10 cellular contexts compared by ENCODE assay signal in the genomic region with DNA sequence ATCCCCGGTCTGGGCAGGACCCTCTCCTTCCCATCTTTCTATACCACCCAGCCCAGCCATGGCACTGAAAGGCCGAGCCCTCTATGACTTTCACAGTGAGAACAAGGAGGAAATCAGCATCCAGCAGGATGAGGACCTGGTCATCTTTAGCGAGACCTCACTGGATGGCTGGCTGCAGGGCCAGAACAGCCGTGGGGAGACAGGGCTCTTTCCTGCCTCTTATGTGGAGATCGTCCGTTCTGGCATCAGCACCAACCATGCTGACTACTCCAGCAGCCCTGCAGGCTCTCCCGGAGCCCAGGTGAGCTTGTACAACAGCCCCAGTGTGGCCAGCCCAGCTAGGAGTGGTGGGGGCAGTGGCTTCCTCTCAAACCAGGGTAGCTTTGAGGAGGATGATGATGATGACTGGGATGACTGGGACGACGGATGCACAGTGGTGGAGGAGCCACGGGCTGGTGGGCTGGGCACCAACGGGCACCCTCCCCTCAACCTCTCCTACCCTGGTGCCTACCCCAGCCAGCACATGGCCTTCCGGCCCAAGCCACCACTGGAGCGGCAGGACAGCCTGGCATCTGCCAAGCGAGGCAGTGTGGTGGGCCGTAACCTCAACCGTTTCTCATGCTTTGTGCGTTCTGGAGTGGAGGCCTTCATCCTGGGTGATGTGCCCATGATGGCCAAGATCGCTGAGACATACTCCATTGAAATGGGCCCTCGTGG. TPM values are rescaled to one million over a fixed set of nuclear protein-coding genes. Genes with fewer than 3 reads are reported as not detected.
DNase-seq lines count a peak whose midpoint lies in the region; ATAC-seq and TF ChIP-seq lines count a peak whose summit lies in the region.
"Had no signal": no experiment of that assay in that cellular context is flagged by ENCODE, and none has a peak within 500 bp of the region (broad histone marks: within the 10 kb centered on the region; RNA-seq: fewer than 3 reads in every experiment).

No MANE protein-coding gene starts in this region.

- H3K27me3 Mint-ChIP-seq in stimulated activated naive CD8-positive, alpha-beta T cell treated with anti-CD3 and anti-CD28 coated beads, Interleukin-15, Interleukin-2, amounts not matched to agents 100 ng/mL and 50 ng/mL, for 24 hours: peaks cover 9% of the 10 kb centered on the region
- no peaks in the 10 kb centered on the region for H3K27me3 Mint-ChIP-seq in stimulated activated naive CD8-positive, alpha-beta T cell treated with anti-CD3 and anti-CD28 coated beads, Interleukin-15, amount 100 ng/mL, for 72 hours

- intact Hi-C loops in dorsolateral prefrontal cortex (cut with DNase I): loop anchor here (5.0 to 10.0 kb wide), 3 partner anchors 33 to 624 kb away; a partner anchor contains a TSS
- intact Hi-C loops in aorta (cut with DNase I): no loop called here

- H3K4me1 Mint-ChIP-seq in stimulated activated naive CD8-positive, alpha-beta T cell treated with anti-CD3 and anti-CD28 coated beads, Interleukin-15, Interleukin-2, amounts not matched to agents 100 ng/mL and 50 ng/mL, for 24 hours (ENCODE audit: low read depth): peaks cover 35% of the 10 kb centered on the region
- peaks cover 60% of the 10 kb centered on the region for H3K4me1 Mint-ChIP-seq in stimulated activated naive CD8-positive, alpha-beta T cell treated with anti-CD3 and anti-CD28 coated beads, Interleukin-15, amount 100 ng/mL, for 72 hours

- no peaks in the 10 kb centered on the region for H3K9me3 Mint-ChIP-seq in stimulated activated naive CD8-positive, alpha-beta T cell treated with anti-CD3 and anti-CD28 coated beads, Interleukin-15, Interleukin-2, amounts not matched to agents 100 ng/mL and 50 ng/mL, for 24 hours
- H3K9me3 Mint-ChIP-seq in stimulated activated naive CD8-positive, alpha-beta T cell treated with anti-CD3 and anti-CD28 coated beads, Interleukin-15, amount 100 ng/mL, for 72 hours: no peaks in the 10 kb centered on the region
- H3K9me3 Mint-ChIP-seq: activated B cell treated with CpG ODN at 0.5 μM for 24 hours had no signal

- WGBS in aorta, 2 donors: 52 to 53% methylated on average over 19 of the region's 19 CpGs

- H3K27me3 ChIP-seq in dorsolateral prefrontal cortex: no peaks in the 10 kb centered on the region
- no peaks in the 10 kb centered on the region for H3K27me3 ChIP-seq in muscle layer of duodenum (ENCODE audit: low read depth, low read length)
- H3K27me3 ChIP-seq in aorta (ENCODE audit: control insufficient read depth in 1 of 2, insufficient read depth in 2 of 2, low read length in 1 of 2): no peaks in the 10 kb centered on the region

- no peak overlapping the region for H3K27ac Mint-ChIP-seq in stimulated activated naive CD8-positive, alpha-beta T cell treated with anti-CD3 and anti-CD28 coated beads, Interleukin-15, Interleukin-2, amounts not matched to agents 100 ng/mL and 50 ng/mL, for 24 hours
- no peak overlapping the region for H3K27ac Mint-ChIP-seq in stimulated activated naive CD8-positive, alpha-beta T cell treated with anti-CD3 and anti-CD28 coated beads, Interleukin-15, amount 100 ng/mL, for 72 hours
- H3K27ac Mint-ChIP-seq: activated B cell treated with CpG ODN at 0.5 μM for 24 hours had no signal

- peak overlapping the region in 40 of 59 donors; percentile 63 to 94 (median 87) for H3K27ac ChIP-seq in dorsolateral prefrontal cortex
- peak overlapping the region; percentile 93 for H3K27ac ChIP-seq in muscle layer of duodenum (ENCODE audit: low read length)
- peak overlapping the region in 1 of 2 donors; percentile 97 for H3K27ac ChIP-seq in aorta (ENCODE audit: low read depth in 1 of 2, low read length in 2 of 2)

- no peak for DNase-seq in stimulated activated naive CD8-positive, alpha-beta T cell treated with anti-CD3 and anti-CD28 coated beads, Interleukin-15, amount 100 ng/mL, for 72 hours
- DNase-seq in dorsolateral prefrontal cortex: no peak
- no peak for DNase-seq in aorta
- DNase-seq in H4 (ENCODE audit: low spot score): no peak
- DNase-seq in AML-193 (lab: John Stamatoyannopoulos, UW): no peak
- DNase-seq: activated B cell treated with CpG ODN at 0.5 μM for 24 hours, DMS53 had no signal

- H3K4me3 ChIP-seq in dorsolateral prefrontal cortex (peak overlapping the region in 53 of 59 donors; percentile 3 to 91 (median 82)), muscle layer of duodenum (ENCODE audit: low read depth in 1 of 2, low read length in 2 of 2) (peak overlapping the region; percentile 88 to 89), aorta (ENCODE audit: low read length in 2 of 2) (peak overlapping the region; percentile 77 to 79)

- no peaks in the 10 kb centered on the region for H3K9me3 ChIP-seq in muscle layer of duodenum (ENCODE audit: control insufficient read depth in 1 of 2, low read length in 2 of 2)
- no peaks in the 10 kb centered on the region for H3K9me3 ChIP-seq in aorta (ENCODE audit: control insufficient read depth, low read length)

- peak overlapping the region; percentile 86 for H3K4me3 Mint-ChIP-seq in stimulated activated naive CD8-positive, alpha-beta T cell treated with anti-CD3 and anti-CD28 coated beads, Interleukin-15, Interleukin-2, amounts not matched to agents 100 ng/mL and 50 ng/mL, for 24 hours
- H3K4me3 Mint-ChIP-seq in stimulated activated naive CD8-positive, alpha-beta T cell treated with anti-CD3 and anti-CD28 coated beads, Interleukin-15, amount 100 ng/mL, for 72 hours: peak overlapping the region in 1 of 2 donors; percentile 30

- no peaks in the 10 kb centered on the region for H3K36me3 Mint-ChIP-seq in stimulated activated naive CD8-positive, alpha-beta T cell treated with anti-CD3 and anti-CD28 coated beads, Interleukin-15, Interleukin-2, amounts not matched to agents 100 ng/mL and 50 ng/mL, for 24 hours (ENCODE audit: low read depth)

- peaks cover 37 to 58% of the 10 kb centered on the region in 2 donors for H3K4me1 ChIP-seq in muscle layer of duodenum (ENCODE audit: control insufficient read depth in 1 of 2, insufficient read depth in 2 of 2, low read length in 2 of 2)
- H3K4me1 ChIP-seq in aorta (ENCODE audit: control insufficient read depth in 1 of 2, insufficient read depth in 2 of 2, low read length in 2 of 2): no peaks in the 10 kb centered on the region

- ATAC-seq in stimulated activated naive CD8-positive, alpha-beta T cell treated with anti-CD3 and anti-CD28 coated beads, Interleukin-15, amount 100 ng/mL, for 72 hours: no peak
- ATAC-seq in aorta (ENCODE audit: low FRiP score): no peak
- no peak for ATAC-seq in GM18858 (IDR thresholded peaks at IDR 0.05; ENCODE audit: unreplicated experiment)

- peaks cover 2 to 5% of the 10 kb centered on the region in 2 donors for H3K36me3 ChIP-seq in muscle layer of duodenum (ENCODE audit: control insufficient read depth in 1 of 2, insufficient read depth in 2 of 2, low read length in 2 of 2)
- no peaks in the 10 kb centered on the region for H3K36me3 ChIP-seq in aorta (ENCODE audit: control insufficient read depth in 1 of 2, insufficient read depth in 2 of 2, low read length in 1 of 2)

- TF ChIP-seq CTCF in dorsolateral prefrontal cortex (IDR thresholded peaks at IDR 0.05 in 54 of 56, conservative IDR thresholded peaks at IDR 0.05 in 2 of 56; ENCODE audit: low read depth in 1 of 56, partially characterized antibody in 56 of 56): no peak

RNA-seq across cellular contexts. Expression of a gene that starts 1.5 kb away (rescaled TPM):
- 10 to 100 TPM in 90 of 120 experiments, 1 to 10 TPM in 30; 5.9 to 32.5 (median 11.7) TPM for total RNA-seq in dorsolateral prefrontal cortex
- 10 to 100 TPM; 30.9 to 59.5 TPM for total RNA-seq in aorta
- polyA plus RNA-seq in aorta: 10 to 100 TPM in 1 of 2 donors, 1 to 10 TPM in 1; 6.3 to 26.7 TPM
- 5.1 and 5.8 TPM in 2 replicates for total RNA-seq in H4 (2014; rRNA removed; shearing (Covaris generic))

RNA-seq across cellular contexts. Expression of a gene that starts 9.2 kb away (rescaled TPM):
- total RNA-seq in dorsolateral prefrontal cortex (10 to 100 TPM; 32.2 to 67.9 (median 50.7) TPM), aorta (10 to 100 TPM; 35.2 to 46.1 TPM)
- 10 to 100 TPM; 38.7 to 47.0 TPM for polyA plus RNA-seq in aorta
- total RNA-seq in H4 (2014; rRNA removed; shearing (Covaris generic)): 161 and 188 TPM in 2 replicates

RNA-seq across cellular contexts. Expression of a gene that starts 23.7 kb away (rescaled TPM):
- total RNA-seq in dorsolateral prefrontal cortex (10 to 100 TPM; 20.8 to 41.9 (median 29.4) TPM), aorta (10 to 100 TPM; 16.3 to 20.9 TPM)
- 10 to 100 TPM; 17.9 to 18.7 TPM for polyA plus RNA-seq in aorta
- 33.7 and 51.0 TPM in 2 replicates for total RNA-seq in H4 (2014; rRNA removed; shearing (Covaris generic))

Comparison
In these comparisons a context has a peak if more than half of its experiments do, and no peak if none do; other contexts are left out.
1. intact Hi-C loops: an anchor here in dorsolateral prefrontal cortex (5.0 to 10.0 kb wide); none called in aorta.